ENCODE assay signal across 8 cellular contexts in genomic region chr12:123150273-123150803, GRCh38. TPM values are rescaled to one million over a fixed set of nuclear protein-coding genes. Genes with fewer than 3 reads are reported as not detected.
DNase-seq lines count a peak whose midpoint lies in the region; ATAC-seq, FAIRE-seq and TF ChIP-seq lines count a peak whose summit lies in the region.

No MANE protein-coding gene starts in this region.

- CTCF ChIA-PET in activated CD4-positive, alpha-beta T cell treated with anti-CD3 and anti-CD28 coated beads, Interleukin-2, amount 10 ng/mL, durations not matched to agents 7 days and 5 days (lab: Charles Lee): interaction anchor here (0.6 to 1.9 kb wide), 4 partner anchors 19 to 216 kb away, joined by 3 to 9 read pairs (median 4); no protein-coding TSS in a partner anchor
- CTCF ChIA-PET in naive thymus-derived CD4-positive, alpha-beta T cell (lab: Charles Lee): interaction anchor here (0.5 to 4.2 kb wide), 6 partner anchors 22 to 107 kb away, joined by 3 to 19 read pairs (median 8); no protein-coding TSS in a partner anchor

- peaks cover 11% of the 10 kb centered on the region for H3K27me3 Mint-ChIP-seq in activated CD4-positive, alpha-beta T cell treated with anti-CD3 and anti-CD28 coated beads, Interleukin-2, amount 10 ng/mL, durations not matched to agents 7 days and 5 days
- peaks cover 0 to 20% (median 0%) of the 10 kb centered on the region in 5 donors for H3K27me3 Mint-ChIP-seq in naive thymus-derived CD4-positive, alpha-beta T cell

- H3K4me3 Mint-ChIP-seq in activated CD4-positive, alpha-beta T cell treated with anti-CD3 and anti-CD28 coated beads, Interleukin-2, amount 10 ng/mL, durations not matched to agents 7 days and 5 days: peak overlapping the region; percentile 79
- peak overlapping the region; percentile 76 to 95 (median 88) for H3K4me3 Mint-ChIP-seq in naive thymus-derived CD4-positive, alpha-beta T cell

- peak overlapping the region; percentile 85 for H3K4me3 ChIP-seq in epithelial cell of proximal tubule (ENCODE audit: low read depth, low read length)
- H3K4me3 ChIP-seq in naive thymus-derived CD4-positive, alpha-beta T cell (ENCODE audit: low read length): peak overlapping the region; percentile 50
- peak overlapping the region; percentile 82 to 93 for H3K4me3 ChIP-seq in aorta (ENCODE audit: low read length in 2 of 2)

- peak overlapping the region; percentile 71 for H3K27ac ChIP-seq in naive thymus-derived CD4-positive, alpha-beta T cell (ENCODE audit: low read depth, low read length)
- H3K27ac ChIP-seq in aorta (ENCODE audit: low read depth in 1 of 2, low read length in 2 of 2): peak overlapping the region in 1 of 2 donors; percentile 0

- H3K4me1 Mint-ChIP-seq in activated CD4-positive, alpha-beta T cell treated with anti-CD3 and anti-CD28 coated beads, Interleukin-2, amount 10 ng/mL, durations not matched to agents 7 days and 5 days: peaks cover 40% of the 10 kb centered on the region
- H3K4me1 Mint-ChIP-seq in naive thymus-derived CD4-positive, alpha-beta T cell: peaks cover 24 to 53% (median 45%) of the 10 kb centered on the region in 7 donors

- WGBS in aorta, 2 donors: 4% methylated on average over 34 to 63 of the region's 63 CpGs

- H3K4me1 ChIP-seq in naive thymus-derived CD4-positive, alpha-beta T cell (ENCODE audit: control insufficient read depth in 2 of 2, insufficient read depth in 2 of 2, low read length in 2 of 2): peaks cover 6 to 29% of the 10 kb centered on the region in 2 donors
- no peaks in the 10 kb centered on the region for H3K4me1 ChIP-seq in aorta (ENCODE audit: control insufficient read depth in 1 of 2, insufficient read depth in 2 of 2, low read length in 2 of 2)

- H3K9me3 Mint-ChIP-seq in activated CD4-positive, alpha-beta T cell treated with anti-CD3 and anti-CD28 coated beads, Interleukin-2, amount 10 ng/mL, durations not matched to agents 7 days and 5 days: no peaks in the 10 kb centered on the region
- no peaks in the 10 kb centered on the region for H3K9me3 Mint-ChIP-seq in naive thymus-derived CD4-positive, alpha-beta T cell

- peak overlapping the region; percentile 57 for H3K27ac Mint-ChIP-seq in activated CD4-positive, alpha-beta T cell treated with anti-CD3 and anti-CD28 coated beads, Interleukin-2, amount 10 ng/mL, durations not matched to agents 7 days and 5 days
- peak overlapping the region in 6 of 9 donors; percentile 58 to 91 (median 88) for H3K27ac Mint-ChIP-seq in naive thymus-derived CD4-positive, alpha-beta T cell

- H3K9me3 ChIP-seq in naive thymus-derived CD4-positive, alpha-beta T cell (ENCODE audit: control insufficient read depth in 2 of 3, low read length in 3 of 3): no peaks in the 10 kb centered on the region
- H3K9me3 ChIP-seq in aorta (ENCODE audit: control insufficient read depth, low read length): no peaks in the 10 kb centered on the region

- ATAC-seq in HG03108 (IDR thresholded peaks at IDR 0.05; ENCODE audit: unreplicated experiment) (peak; percentile 9), aorta (ENCODE audit: low FRiP score) (peak; percentile 30)
- ATAC-seq in naive thymus-derived CD4-positive, alpha-beta T cell: peak; percentile 22

- H3K36me3 Mint-ChIP-seq in activated CD4-positive, alpha-beta T cell treated with anti-CD3 and anti-CD28 coated beads, Interleukin-2, amount 10 ng/mL, durations not matched to agents 7 days and 5 days (ENCODE audit: low read depth): peaks cover 44% of the 10 kb centered on the region
- H3K36me3 Mint-ChIP-seq in naive thymus-derived CD4-positive, alpha-beta T cell: peaks cover 0 to 19% (median 7%) of the 10 kb centered on the region in 5 donors

- H3K36me3 ChIP-seq in naive thymus-derived CD4-positive, alpha-beta T cell (ENCODE audit: control insufficient read depth in 2 of 3, insufficient read depth in 3 of 3, low read length in 3 of 3): no peaks in the 10 kb centered on the region
- H3K36me3 ChIP-seq in aorta (ENCODE audit: control insufficient read depth in 1 of 2, insufficient read depth in 2 of 2, low read length in 1 of 2): no peaks in the 10 kb centered on the region

- H3K27me3 ChIP-seq in naive thymus-derived CD4-positive, alpha-beta T cell (ENCODE audit: control insufficient read depth in 2 of 2, insufficient read depth in 2 of 2, low read length in 2 of 2): no peaks in the 10 kb centered on the region
- H3K27me3 ChIP-seq in aorta (ENCODE audit: control insufficient read depth in 1 of 2, insufficient read depth in 2 of 2, low read length in 1 of 2): no peaks in the 10 kb centered on the region

- POLR2A ChIA-PET in activated CD4-positive, alpha-beta T cell treated with anti-CD3 and anti-CD28 coated beads, Interleukin-2, amount 10 ng/mL, durations not matched to agents 7 days and 5 days (lab: Charles Lee): interaction anchor here (0.6 kb wide), 1 partner anchor 99 kb away, joined by 3 read pairs; no protein-coding TSS in a partner anchor
- POLR2A ChIA-PET in naive thymus-derived CD4-positive, alpha-beta T cell (lab: Charles Lee): interaction anchor here (0.6 to 7.3 kb wide), 10 partner anchors 14 to 250 kb away, joined by 3 to 70 read pairs (median 10); partner anchors contain the start of genes MPHOSPH9 and MTRFR

- no peak for TF ChIP-seq CTCF in epithelial cell of proximal tubule (conservative IDR thresholded peaks at IDR 0.05; ENCODE audit: low read depth, low read length)

- TF ChIP-seq POLR2A in GM12892 (IDR thresholded peaks at IDR 0.05; ENCODE audit: low read depth, low read length): no peak

- DNase-seq in GM12892 (ENCODE audit: insufficient read length): peak; percentile 56
- DNase-seq in activated CD4-positive, alpha-beta T cell treated with anti-CD3 and anti-CD28 coated beads, Interleukin-2, amount 10 ng/mL, durations not matched to agents 7 days and 5 days: peak; percentile 18
- DNase-seq in epithelial cell of proximal tubule (ENCODE audit: low read depth): no peak
- peak in 4 of 9 donors; percentile 18 to 44 (median 22) for DNase-seq in naive thymus-derived CD4-positive, alpha-beta T cell
- peak; percentile 64 to 87 for DNase-seq in aorta
- DNase-seq in NCI-H2107 treated with DMSO at 0.1 percent for 48 hours (lab: John Stamatoyannopoulos, UW; ENCODE audit: unreplicated experiment): no peak
- DNase-seq in NCI-H1930 (lab: John Stamatoyannopoulos, UW): no peak

- FAIRE-seq in GM12892 (lab: Jason Lieb, UNC): no peak

- intact Hi-C loops in naive thymus-derived CD4-positive, alpha-beta T cell (cut with micrococcal nuclease): loop anchor here (2.0 to 5.0 kb wide), 7 partner anchors 18 to 176 kb away; partner anchors contain the start of genes ARL6IP4 (in 1 of the 2), MPHOSPH9 (in 1 of the 2), MTRFR (in 1 of the 2) and OGFOD2 (in 1 of the 2)
- intact Hi-C loops in aorta (cut with DNase I): loop anchor here (2.0 to 5.0 kb wide), 4 partner anchors 82 to 108 kb away; partner anchors contain the start of genes MPHOSPH9 (in 1 of the 2) and MTRFR (in 1 of the 2)

RNA-seq across cellular contexts. Expression of gene PITPNM2, which starts 0.6 kb away (rescaled TPM):
- 0.53 TPM for polyA plus RNA-seq in GM12892 (2012; ENCODE audit: missing spikeins)
- 10 to 100 TPM; 19.0 to 21.8 TPM for total RNA-seq in activated CD4-positive, alpha-beta T cell treated with anti-CD3 and anti-CD28 coated beads, Interleukin-2, amount 10 ng/mL, durations not matched to agents 7 days and 5 days
- 4.1 and 4.6 TPM in 2 replicates for total RNA-seq in epithelial cell of proximal tubule
- total RNA-seq in naive thymus-derived CD4-positive, alpha-beta T cell: 10 to 100 TPM; 22.2 to 65.3 (median 56.6) TPM
- 1 to 10 TPM; 2.9 to 9.2 TPM for polyA plus RNA-seq in naive thymus-derived CD4-positive, alpha-beta T cell
- total RNA-seq in aorta: 10 to 100 TPM; 18.1 to 32.4 TPM
- polyA plus RNA-seq in aorta: 1 to 10 TPM; 1.1 to 5.3 TPM

Comparison
In these comparisons a context has a peak if more than half of its experiments do, and no peak if none do; other contexts are left out.
1. DNase-seq: peak in GM12892 (single experiment), activated CD4-positive, alpha-beta T cell treated with anti-CD3 and anti-CD28 coated beads, Interleukin-2, amount 10 ng/mL, durations not matched to agents 7 days and 5 days (single experiment) and aorta (2 of 2); none in epithelial cell of proximal tubule (single experiment), NCI-H2107 treated with DMSO at 0.1 percent for 48 hours (single experiment) and NCI-H1930 (0 of 2).
2. Peak in every context shown above with its lines, with median percentiles within 50 percentile points of each other: ATAC-seq and H3K4me3 ChIP-seq.